10 cellular contexts compared by ENCODE assay signal in genomic region chr15:69018951-69019350, GRCh38. TPM values are rescaled to one million over a fixed set of nuclear protein-coding genes. Genes with fewer than 3 reads are reported as not detected.
"Had no signal": no experiment of that assay in that cellular context is flagged by ENCODE, and none has a peak within 500 bp of the region (broad histone marks: within the 10 kb centered on the region; RNA-seq: fewer than 3 reads in every experiment).

No MANE protein-coding gene starts in this region.

- H3K36me3 ChIP-seq: HAP-1 had no signal

- H2AFZ ChIP-seq: GM23248 had no signal

- H3K4me1 ChIP-seq: HAP-1 had no signal

- ATAC-seq: HCT116 had no signal

- H3K27ac ChIP-seq: GM23248, HL-60 had no signal

- H3K9ac ChIP-seq: GM23248 had no signal

- DNase-seq: GM23248, GOT3, H7, HFFc6 had no signal

- H3K9me3 ChIP-seq: HAP-1 had no signal

- H3K4me3 ChIP-seq: GM23248, HAP-1 had no signal

RNA-seq across cellular contexts. Expression of gene NOX5, which starts 4.5 kb away (rescaled TPM):
- total RNA-seq: H4, H7, HepG2 had no signal
- polyA plus RNA-seq: GM23248, HepG2, IgD-negative memory B cell had no signal
